Comparison of ENCODE assay signal across 19 cellular contexts in genomic region chr2:241931976-241932894, GRCh38.
DNase-seq lines count a peak whose midpoint lies in the region; ATAC-seq and TF ChIP-seq lines count a peak whose summit lies in the region.
"Had no signal": no experiment of that assay in that cellular context is flagged by ENCODE, and none has a peak within 500 bp of the region (broad histone marks: within the 10 kb centered on the region; RNA-seq: fewer than 3 reads in every experiment).

No MANE protein-coding gene starts in this region.

- peak overlapping the region; percentile 46 for H2BK15ac ChIP-seq in neuronal stem cell (ENCODE audit: low read length)

- H3K23ac ChIP-seq in neuronal stem cell (ENCODE audit: low read depth, low read length, poor library complexity), result peak overlapping the region; percentile 57

- H2AFZ ChIP-seq in neuronal stem cell (ENCODE audit: low read length), result no peak overlapping the region

- H3K4me2 ChIP-seq in neuronal stem cell (ENCODE audit: insufficient read depth, low read length, poor library complexity, severe bottlenecking), result no peak overlapping the region

- WGBS in neuronal stem cell (ENCODE audit: extremely low coverage in 2 of 2, insufficient read length in 2 of 2, insufficient replicate concordance in 1 of 2), 2 donors, result no CpG with 5 or more reads among the region's 30 CpGs
- WGBS in upper lobe of left lung, 2 donors, result 93 to 95% methylated on average over 18 to 30 of the region's 30 CpGs

- H2BK12ac ChIP-seq in neuronal stem cell (ENCODE audit: low read length), result no peak overlapping the region

- peaks cover 0 to 5% of the 10 kb centered on the region in 2 donors for H3K9me3 ChIP-seq in neuronal stem cell (replicated peaks in 1 of 2; ENCODE audit: control insufficient read depth in 2 of 2, insufficient read depth in 1 of 2, low read depth in 1 of 2, low read length in 2 of 2)
- no peaks in the 10 kb centered on the region for H3K9me3 ChIP-seq in upper lobe of left lung
- H3K9me3 ChIP-seq: suprapubic skin had no signal

- H3K27ac ChIP-seq in VCaP (peak overlapping the region; percentile 45), dorsolateral prefrontal cortex (peak overlapping the region in 37 of 59 donors; percentile 6 to 85 (median 65)), neuronal stem cell (replicated peaks; ENCODE audit: low read length) (no peak overlapping the region), upper lobe of left lung (peak overlapping the region in 1 of 4 donors; percentile 19)
- H3K27ac ChIP-seq: cardiac muscle cell, SJCRH30, suprapubic skin had no signal

- no peak overlapping the region for H4K8ac ChIP-seq in neuronal stem cell (ENCODE audit: low read depth, low read length)

- intact Hi-C loops in dorsolateral prefrontal cortex (cut with DNase I), result no loop called here

- peak overlapping the region; percentile 21 for H3K9ac ChIP-seq in neuronal stem cell (ENCODE audit: low read depth, low read length, poor library complexity)

- peak overlapping the region; percentile 89 for H3K18ac ChIP-seq in neuronal stem cell (ENCODE audit: low read length)

- no peaks in the 10 kb centered on the region for H3K36me3 ChIP-seq in neuronal stem cell (replicated peaks in 1 of 2; ENCODE audit: control insufficient read depth in 2 of 2, insufficient read depth in 2 of 2, low read length in 2 of 2)
- H3K36me3 ChIP-seq in upper lobe of left lung, result no peaks in the 10 kb centered on the region
- H3K36me3 ChIP-seq: cardiac muscle cell, SJCRH30, suprapubic skin had no signal

- TF ChIP-seq POLR2A in upper lobe of left lung (IDR thresholded peaks at IDR 0.05), result no peak

- H3K27me3 ChIP-seq in dorsolateral prefrontal cortex, result peaks cover 0 to 4% (median 0%) of the 10 kb centered on the region in 45 donors
- no peaks in the 10 kb centered on the region for H3K27me3 ChIP-seq in neuronal stem cell (ENCODE audit: control insufficient read depth in 3 of 3, insufficient read depth in 3 of 3, low read depth in 1 of 3, low read length in 3 of 3)
- H3K27me3 ChIP-seq in upper lobe of left lung, result no peaks in the 10 kb centered on the region
- H3K27me3 ChIP-seq: cardiac muscle cell, SJCRH30, suprapubic skin had no signal

- peak overlapping the region; percentile 63 for H3K14ac ChIP-seq in neuronal stem cell (ENCODE audit: low read length)

- no peak overlapping the region for H3K4ac ChIP-seq in neuronal stem cell (ENCODE audit: low read length)

- peak overlapping the region; percentile 93 for H2BK5ac ChIP-seq in neuronal stem cell (ENCODE audit: low read length)

- peak overlapping the region; percentile 71 for H2AK5ac ChIP-seq in neuronal stem cell (ENCODE audit: low read depth, low read length)

- ATAC-seq in upper lobe of left lung (ENCODE audit: low FRiP score in 2 of 2) (peak; percentile 13 to 42), HG03039 (IDR thresholded peaks at IDR 0.05; ENCODE audit: unreplicated experiment) (no peak), HG02759 (IDR thresholded peaks at IDR 0.05; ENCODE audit: unreplicated experiment) (no peak)
- ATAC-seq: GM12878 had no signal

- no peak overlapping the region for H4K91ac ChIP-seq in neuronal stem cell (ENCODE audit: low read depth, low read length, poor library complexity)

- TF ChIP-seq CTCF in VCaP (conservative IDR thresholded peaks at IDR 0.05) (no peak), dorsolateral prefrontal cortex (IDR thresholded peaks at IDR 0.05 in 54 of 56, conservative IDR thresholded peaks at IDR 0.05 in 2 of 56; ENCODE audit: low read depth in 1 of 56, partially characterized antibody in 56 of 56) (no peak), upper lobe of left lung (IDR thresholded peaks at IDR 0.05) (no peak)

- TF ChIP-seq EP300 in upper lobe of left lung (IDR thresholded peaks at IDR 0.05), result no peak

- H3K4me3 ChIP-seq in dorsolateral prefrontal cortex, result no peak overlapping the region
- no peak overlapping the region for H3K4me3 ChIP-seq in neuronal stem cell (ENCODE audit: low read length in 2 of 2)
- H3K4me3 ChIP-seq in upper lobe of left lung, result no peak overlapping the region
- H3K4me3 ChIP-seq: cardiac muscle cell, GM12878, SJCRH30, suprapubic skin had no signal

- no peak overlapping the region for H2BK120ac ChIP-seq in neuronal stem cell (ENCODE audit: low read depth, low read length)

- DNase-seq in dorsolateral prefrontal cortex (no peak), neuronal stem cell (ENCODE audit: low spot score) (no peak), upper lobe of left lung (peak in 1 of 2 donors; percentile 72), cortex of kidney (lab: John Stamatoyannopoulos, UW) (no peak)
- DNase-seq: activated CD4-positive, alpha-beta T cell treated with anti-CD3 and anti-CD28 coated beads, Interleukin-2, amount 50 U/mL, for 1 hour; activated gamma-delta T cell treated with Interleukin-2 at 50 U/mL for 16 hours; CD8-positive, alpha-beta memory T cell; KG1; left cardiac atrium; NCI-H187 treated with DMSO at 0.1 percent for 48 hours; NCI-H82; SJCRH30; stimulated activated CD8-positive, alpha-beta memory T cell treated with anti-CD3 and anti-CD28 coated beads, Interleukin-4, amount 100 ng/mL, for 48 hours had no signal

- H3K79me1 ChIP-seq in neuronal stem cell (ENCODE audit: low read depth, low read length), result peaks cover 3% of the 10 kb centered on the region

- H3K4me1 ChIP-seq in neuronal stem cell (ENCODE audit: control insufficient read depth in 2 of 2, insufficient read depth in 1 of 2, low read depth in 1 of 2, low read length in 2 of 2), result peaks cover 0 to 7% of the 10 kb centered on the region in 2 donors
- no peaks in the 10 kb centered on the region for H3K4me1 ChIP-seq in upper lobe of left lung

Comparison
In these comparisons a context has a peak if more than half of its experiments do, and no peak if none do; other contexts are left out.
1. ATAC-seq: peak in upper lobe of left lung (2 of 2); none in HG03039 (single experiment) and HG02759 (single experiment).